8 cellular contexts compared by ENCODE assay signal in the genomic region with DNA sequence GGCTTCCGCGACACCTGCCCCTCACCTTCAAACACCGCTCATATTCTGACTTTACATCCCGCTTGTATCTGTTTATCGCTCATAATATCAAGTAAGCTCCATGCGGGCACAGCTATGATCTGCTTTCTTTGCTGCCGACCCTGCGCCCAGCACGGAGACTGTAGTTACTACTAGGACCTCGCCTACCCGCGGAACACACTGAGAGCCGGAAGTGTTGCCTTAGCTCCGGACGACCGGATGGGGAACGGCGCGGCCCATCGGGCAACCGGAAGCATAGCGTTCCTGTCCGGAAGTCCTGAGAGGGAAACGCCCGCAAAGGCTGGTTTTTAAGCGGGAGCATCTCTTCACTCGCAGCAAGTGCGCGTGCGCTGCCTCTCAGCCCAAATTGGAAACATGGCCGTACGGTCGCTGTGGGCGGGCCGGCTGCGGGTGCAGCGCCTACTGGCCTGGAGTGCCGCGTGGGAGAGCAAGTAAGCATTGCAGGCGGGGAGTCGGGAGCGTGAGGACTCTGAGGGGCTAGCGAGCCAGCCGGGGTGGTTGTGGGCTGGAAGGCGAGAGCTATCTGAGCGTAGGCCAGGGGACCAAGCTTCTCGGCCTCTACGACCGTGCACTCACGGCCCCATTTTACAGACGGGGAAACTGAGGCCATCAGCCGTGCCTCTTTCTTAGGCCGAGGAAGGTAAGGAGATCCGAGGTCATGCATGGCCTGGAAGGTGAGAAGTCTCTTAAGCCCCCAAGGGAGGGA. TPM values are rescaled to one million over a fixed set of nuclear protein-coding genes. Genes with fewer than 3 reads are reported as not detected.
DNase-seq lines count a peak whose midpoint lies in the region; ATAC-seq and TF ChIP-seq lines count a peak whose summit lies in the region.

A gene with protein sequence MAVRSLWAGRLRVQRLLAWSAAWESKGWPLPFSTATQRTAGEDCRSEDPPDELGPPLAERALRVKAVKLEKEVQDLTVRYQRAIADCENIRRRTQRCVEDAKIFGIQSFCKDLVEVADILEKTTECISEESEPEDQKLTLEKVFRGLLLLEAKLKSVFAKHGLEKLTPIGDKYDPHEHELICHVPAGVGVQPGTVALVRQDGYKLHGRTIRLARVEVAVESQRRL (plus strand): TSS at position 353 of the 745 bp plus-strand sequence. CDS start 41 bp downstream, at position 394.

- H3K4me3 ChIP-seq in HFF-Myc (replicated peaks; ENCODE audit: low read depth, low read length) (peak within 1 kb of the TSS; percentile 99), SK-N-SH (ENCODE audit: low read depth in 2 of 2, low read length in 1 of 2) (peak within 1 kb of the TSS; percentile 94 to 100), testis (peak within 1 kb of the TSS; percentile 65 to 90)

- CTCF ChIA-PET in SK-N-SH (lab: Yijun Ruan, JAX): interaction anchor here (0.6 to 3.5 kb wide), 11 partner anchors 9 to 89 kb away, joined by 3 to 12 read pairs (median 5); a partner anchor contains a TSS

- H3K4me1 ChIP-seq in SK-N-SH (ENCODE audit: control insufficient read depth in 1 of 2, insufficient read depth in 2 of 2, low read depth in 1 of 2, low read length in 1 of 2): peaks cover 0 to 15% of the 10 kb centered on the region in 2 experiments; a peak in 3 of 4 replicates
- peaks cover 6% of the 10 kb centered on the region for H3K4me1 ChIP-seq in testis

- no peak for TF ChIP-seq RAD21 in SK-N-SH (IDR thresholded peaks at IDR 0.05; ENCODE audit: low read length)

- peak within 1 kb of the TSS; percentile 93 for H3K4me2 ChIP-seq in SK-N-SH

- H3F3A ChIP-seq in SK-N-SH (replicated peaks; ENCODE audit: insufficient read depth): peaks cover 16% of the 10 kb centered on the region

- no peaks in the 10 kb centered on the region for H3K9me3 ChIP-seq in SK-N-SH
- H3K9me3 ChIP-seq in testis: no peaks in the 10 kb centered on the region

- ATAC-seq in omental fat pad (ENCODE audit: low FRiP score): peak; percentile 97

- H3K9me2 ChIP-seq in SK-N-SH: no peaks in the 10 kb centered on the region

- DNase-seq in GM04503 (ENCODE audit: low read depth): peak; percentile 83
- peak; percentile 95 for DNase-seq in HFF-Myc (ENCODE audit: extremely low read depth, low read depth)
- peak; percentile 97 for DNase-seq in NAMALWA (ENCODE audit: low spot score)
- peak; percentile 92 for DNase-seq in SK-N-SH
- DNase-seq in activated naive CD4-positive, alpha-beta T cell treated with anti-CD3 and anti-CD28 coated beads, Interleukin-2, amount 50 U/mL, for 16 hours: peak; percentile 95
- no peak for DNase-seq in glomerular endothelial cell (ENCODE audit: extremely low read depth, low read depth, low spot score)
- peak; percentile 73 for DNase-seq in omental fat pad (ENCODE audit: low spot score)
- DNase-seq in testis: peak; percentile 98

- H3K36me3 ChIP-seq in SK-N-SH (replicated peaks in 1 of 2; ENCODE audit: control insufficient read depth in 1 of 2, insufficient read depth in 2 of 2, low read length in 1 of 2): peaks cover 30 to 33% of the 10 kb centered on the region in 2 experiments
- no peaks in the 10 kb centered on the region for H3K36me3 ChIP-seq in testis (ENCODE audit: low read depth, missing control alignments)

- H3K79me2 ChIP-seq in SK-N-SH (ENCODE audit: insufficient read depth): peaks cover 47% of the 10 kb centered on the region

- H4K20me1 ChIP-seq in SK-N-SH (ENCODE audit: insufficient read depth): no peaks in the 10 kb centered on the region; the same call in 1 of the 2 replicates

- peak within 1 kb of the TSS; percentile 83 for H3K9ac ChIP-seq in SK-N-SH

- no peak for TF ChIP-seq POLR2A in testis (IDR thresholded peaks at IDR 0.05)

- POLR2A ChIA-PET in SK-N-SH (lab: Yijun Ruan, JAX): interaction anchor here (0.5 to 4.0 kb wide), 12 partner anchors 9 to 937 kb away, joined by 3 to 38 read pairs (median 3); a partner anchor contains a TSS

- WGBS in SK-N-SH (ENCODE audit: low lambda C conversion rate): 1% methylated on average over 37 of the region's 54 CpGs
- 0 to 1% methylated on average over 18 to 54 of the region's 54 CpGs for WGBS in testis, 2 donors

- H3K27me3 ChIP-seq in SK-N-SH (ENCODE audit: insufficient read depth): no peaks in the 10 kb centered on the region
- H3K27me3 ChIP-seq in testis: no peaks in the 10 kb centered on the region

- H3K27ac ChIP-seq in SK-N-SH (ENCODE audit: low read depth in 2 of 2, low read length in 1 of 2): peak within 1 kb of the TSS; percentile 70 to 97
- peak within 1 kb of the TSS; percentile 5 to 70 for H3K27ac ChIP-seq in testis

- peak within 1 kb of the TSS; percentile 95 for H2AFZ ChIP-seq in SK-N-SH (ENCODE audit: low read depth)

- intact Hi-C loops in testis (cut with DNase I; ENCODE audit: low total_unique reads): no loop called here

- no peak for TF ChIP-seq EP300 in SK-N-SH (IDR thresholded peaks at IDR 0.05; ENCODE audit: borderline replicate concordance in 1 of 2, low read depth in 1 of 2, low read length in 1 of 2)

- TF ChIP-seq CTCF in HFF-Myc (IDR thresholded peaks at IDR 0.05; ENCODE audit: low read depth, low read length, missing control alignments) (no peak), SK-N-SH (IDR thresholded peaks at IDR 0.05) (no peak), omental fat pad (IDR thresholded peaks at IDR 0.05) (no peak), testis (IDR thresholded peaks at IDR 0.05) (peak in 1 of 3 experiments; percentile 22)

TF ChIP-seq in SK-N-SH, 30 proteins besides CTCF, POLR2A, EP300 and RAD21 (continues in another document):
- TF ChIP-seq, protein P1, sequence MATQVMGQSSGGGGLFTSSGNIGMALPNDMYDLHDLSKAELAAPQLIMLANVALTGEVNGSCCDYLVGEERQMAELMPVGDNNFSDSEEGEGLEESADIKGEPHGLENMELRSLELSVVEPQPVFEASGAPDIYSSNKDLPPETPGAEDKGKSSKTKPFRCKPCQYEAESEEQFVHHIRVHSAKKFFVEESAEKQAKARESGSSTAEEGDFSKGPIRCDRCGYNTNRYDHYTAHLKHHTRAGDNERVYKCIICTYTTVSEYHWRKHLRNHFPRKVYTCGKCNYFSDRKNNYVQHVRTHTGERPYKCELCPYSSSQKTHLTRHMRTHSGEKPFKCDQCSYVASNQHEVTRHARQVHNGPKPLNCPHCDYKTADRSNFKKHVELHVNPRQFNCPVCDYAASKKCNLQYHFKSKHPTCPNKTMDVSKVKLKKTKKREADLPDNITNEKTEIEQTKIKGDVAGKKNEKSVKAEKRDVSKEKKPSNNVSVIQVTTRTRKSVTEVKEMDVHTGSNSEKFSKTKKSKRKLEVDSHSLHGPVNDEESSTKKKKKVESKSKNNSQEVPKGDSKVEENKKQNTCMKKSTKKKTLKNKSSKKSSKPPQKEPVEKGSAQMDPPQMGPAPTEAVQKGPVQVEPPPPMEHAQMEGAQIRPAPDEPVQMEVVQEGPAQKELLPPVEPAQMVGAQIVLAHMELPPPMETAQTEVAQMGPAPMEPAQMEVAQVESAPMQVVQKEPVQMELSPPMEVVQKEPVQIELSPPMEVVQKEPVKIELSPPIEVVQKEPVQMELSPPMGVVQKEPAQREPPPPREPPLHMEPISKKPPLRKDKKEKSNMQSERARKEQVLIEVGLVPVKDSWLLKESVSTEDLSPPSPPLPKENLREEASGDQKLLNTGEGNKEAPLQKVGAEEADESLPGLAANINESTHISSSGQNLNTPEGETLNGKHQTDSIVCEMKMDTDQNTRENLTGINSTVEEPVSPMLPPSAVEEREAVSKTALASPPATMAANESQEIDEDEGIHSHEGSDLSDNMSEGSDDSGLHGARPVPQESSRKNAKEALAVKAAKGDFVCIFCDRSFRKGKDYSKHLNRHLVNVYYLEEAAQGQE (IDR thresholded peaks at IDR 0.05; ENCODE audit: low read depth, low read length): peak; percentile 51
- TF ChIP-seq, protein P2, sequence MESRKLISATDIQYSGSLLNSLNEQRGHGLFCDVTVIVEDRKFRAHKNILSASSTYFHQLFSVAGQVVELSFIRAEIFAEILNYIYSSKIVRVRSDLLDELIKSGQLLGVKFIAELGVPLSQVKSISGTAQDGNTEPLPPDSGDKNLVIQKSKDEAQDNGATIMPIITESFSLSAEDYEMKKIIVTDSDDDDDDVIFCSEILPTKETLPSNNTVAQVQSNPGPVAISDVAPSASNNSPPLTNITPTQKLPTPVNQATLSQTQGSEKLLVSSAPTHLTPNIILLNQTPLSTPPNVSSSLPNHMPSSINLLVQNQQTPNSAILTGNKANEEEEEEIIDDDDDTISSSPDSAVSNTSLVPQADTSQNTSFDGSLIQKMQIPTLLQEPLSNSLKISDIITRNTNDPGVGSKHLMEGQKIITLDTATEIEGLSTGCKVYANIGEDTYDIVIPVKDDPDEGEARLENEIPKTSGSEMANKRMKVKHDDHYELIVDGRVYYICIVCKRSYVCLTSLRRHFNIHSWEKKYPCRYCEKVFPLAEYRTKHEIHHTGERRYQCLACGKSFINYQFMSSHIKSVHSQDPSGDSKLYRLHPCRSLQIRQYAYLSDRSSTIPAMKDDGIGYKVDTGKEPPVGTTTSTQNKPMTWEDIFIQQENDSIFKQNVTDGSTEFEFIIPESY (IDR thresholded peaks at IDR 0.05; ENCODE audit: borderline replicate concordance, low read depth): no peak
- TF ChIP-seq TAF1 (IDR thresholded peaks at IDR 0.05; ENCODE audit: borderline replicate concordance, low read depth, low read length) (peak; percentile 86), FOXM1 (IDR thresholded peaks at IDR 0.05; ENCODE audit: low read depth) (no peak), CHD2 (IDR thresholded peaks at IDR 0.05; ENCODE audit: low read length, partially characterized antibody) (peak; percentile 31), NFIC (IDR thresholded peaks at IDR 0.05; ENCODE audit: borderline replicate concordance) (no peak), NRF1 (IDR thresholded peaks at IDR 0.05; ENCODE audit: low read depth, low read length) (peak; percentile 80), POLR2AphosphoS5 (IDR thresholded peaks at IDR 0.05; ENCODE audit: low read depth, low read length) (peak; percentile 96), YY1 (IDR thresholded peaks at IDR 0.05; ENCODE audit: low read depth) (peak; percentile 86)
- TF ChIP-seq, protein P3, sequence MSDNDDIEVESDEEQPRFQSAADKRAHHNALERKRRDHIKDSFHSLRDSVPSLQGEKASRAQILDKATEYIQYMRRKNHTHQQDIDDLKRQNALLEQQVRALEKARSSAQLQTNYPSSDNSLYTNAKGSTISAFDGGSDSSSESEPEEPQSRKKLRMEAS (IDR thresholded peaks at IDR 0.05; ENCODE audit: low read depth): peak; percentile 88

RNA-seq across cellular contexts. Expression of the gene that starts here (rescaled TPM):
- polyA plus RNA-seq in SK-N-SH (2012; rRNA removed): 4.6 and 6.0 TPM in 2 replicates
- polyA plus RNA-seq in SK-N-SH (2012; cell fraction: cytosol; rRNA removed): 7.0 and 7.4 TPM in 2 replicates
- 7.0 and 8.1 TPM in 2 replicates for polyA plus RNA-seq in SK-N-SH (2012; cell fraction: nucleus; rRNA removed)
- total RNA-seq in glomerular endothelial cell: 16.6 and 51.3 TPM in 2 replicates
- total RNA-seq in omental fat pad: 10 to 100 TPM; 10.9 to 18.4 (median 15.9) TPM
- 10 to 100 TPM; 13.3 to 14.3 TPM for total RNA-seq in testis
- 11.6 TPM for polyA plus RNA-seq in testis (ENCODE audit: insufficient read depth, low read depth, low replicate concordance)
